9 cellular contexts compared by ENCODE assay signal in genomic region chr17:4852504-4853075, GRCh38. TPM values are rescaled to one million over a fixed set of nuclear protein-coding genes. Genes with fewer than 3 reads are reported as not detected.
DNase-seq lines count a peak whose midpoint lies in the region; ATAC-seq, FAIRE-seq and TF ChIP-seq lines count a peak whose summit lies in the region.
"Had no signal": no experiment of that assay in that cellular context is flagged by ENCODE, and none has a peak within 500 bp of the region (broad histone marks: within the 10 kb centered on the region; RNA-seq: fewer than 3 reads in every experiment).

No MANE protein-coding gene starts in this region.

- H3K27me3 Mint-ChIP-seq in activated CD4-positive, alpha-beta memory T cell treated with anti-CD3 and anti-CD28 coated beads for 36 hours: no peaks in the 10 kb centered on the region

- in situ Hi-C loops in ACHN (cut with HindIII; ENCODE audit: low pct_ligation_motif_present, low pct_unique_long_range_greater_than_20kb, low sequenced_read_pairs): loop anchor here (10.0 kb wide), 1 partner anchor 128 kb away; no protein-coding TSS in a partner anchor

- CTCF ChIA-PET in activated CD4-positive, alpha-beta memory T cell treated with anti-CD3 and anti-CD28 coated beads for 36 hours (lab: Charles Lee): no interaction called here

- H3K9me3 Mint-ChIP-seq in activated CD4-positive, alpha-beta memory T cell treated with anti-CD3 and anti-CD28 coated beads for 36 hours: peaks cover 4% of the 10 kb centered on the region

- FAIRE-seq in GM12892 (lab: Jason Lieb, UNC): peak; percentile 5

- intact Hi-C loops in activated CD4-positive, alpha-beta memory T cell treated with anti-CD3 and anti-CD28 coated beads for 36 hours (cut with micrococcal nuclease): no loop called here

- ATAC-seq in GM21423 (IDR thresholded peaks at IDR 0.05; ENCODE audit: unreplicated experiment): no peak
- no peak for ATAC-seq in GM21529 (IDR thresholded peaks at IDR 0.05; ENCODE audit: unreplicated experiment)
- ATAC-seq in GM18861 (IDR thresholded peaks at IDR 0.05; ENCODE audit: unreplicated experiment): no peak

- POLR2A ChIA-PET in activated CD4-positive, alpha-beta memory T cell treated with anti-CD3 and anti-CD28 coated beads for 36 hours (lab: Charles Lee): no interaction called here

- H3K4me1 Mint-ChIP-seq in activated CD4-positive, alpha-beta memory T cell treated with anti-CD3 and anti-CD28 coated beads for 36 hours (ENCODE audit: low read depth): peaks cover 29% of the 10 kb centered on the region

- TF ChIP-seq POLR2A in GM12892 (IDR thresholded peaks at IDR 0.05; ENCODE audit: low read depth, low read length): no peak

- peak overlapping the region; percentile 23 for H3K27ac Mint-ChIP-seq in activated CD4-positive, alpha-beta memory T cell treated with anti-CD3 and anti-CD28 coated beads for 36 hours

- no peak overlapping the region for H3K4me3 Mint-ChIP-seq in activated CD4-positive, alpha-beta memory T cell treated with anti-CD3 and anti-CD28 coated beads for 36 hours

- H3K4me3 ChIP-seq in fibroblast of pulmonary artery (replicated peaks; ENCODE audit: low read depth, low read length): no peak overlapping the region
- H3K4me3 ChIP-seq: prostate gland had no signal

- TF ChIP-seq CTCF in fibroblast of pulmonary artery (IDR thresholded peaks at IDR 0.05; ENCODE audit: low read length, missing control alignments): no peak

- peaks cover 2% of the 10 kb centered on the region for H3K36me3 Mint-ChIP-seq in activated CD4-positive, alpha-beta memory T cell treated with anti-CD3 and anti-CD28 coated beads for 36 hours

- DNase-seq in ACHN (peak; percentile 69), GM12892 (ENCODE audit: insufficient read length) (no peak), fibroblast of pulmonary artery (ENCODE audit: low read depth) (peak; percentile 62)
- DNase-seq in activated CD4-positive, alpha-beta memory T cell treated with anti-CD3 and anti-CD28 coated beads for 36 hours: no peak
- DNase-seq in stimulated activated CD4-positive, alpha-beta T cell treated with anti-CD3 and anti-CD28 coated beads, Interleukin-2, amount 100 ng/mL, for 48 hours: no peak

RNA-seq across cellular contexts. Expression of gene MINK1, which starts 19.4 kb away (rescaled TPM):
- 43.8 TPM for polyA plus RNA-seq in GM12892 (2012; ENCODE audit: missing spikeins)
- 10 to 100 TPM; 67.5 to 79.3 TPM for total RNA-seq in activated CD4-positive, alpha-beta memory T cell treated with anti-CD3 and anti-CD28 coated beads for 36 hours

RNA-seq across cellular contexts. Expression of gene PLD2, which starts 45.6 kb away (rescaled TPM):
- 11.3 TPM for polyA plus RNA-seq in GM12892 (2012; ENCODE audit: missing spikeins)
- 10 to 100 TPM; 15.8 to 19.3 TPM for total RNA-seq in activated CD4-positive, alpha-beta memory T cell treated with anti-CD3 and anti-CD28 coated beads for 36 hours

RNA-seq across cellular contexts. Expression of gene C17orf107, which starts 46.7 kb away (rescaled TPM):
- polyA plus RNA-seq in GM12892 (2012; ENCODE audit: missing spikeins): 0.30 TPM
- 1 to 10 TPM; 2.3 to 2.5 TPM for total RNA-seq in activated CD4-positive, alpha-beta memory T cell treated with anti-CD3 and anti-CD28 coated beads for 36 hours

RNA-seq across cellular contexts. Expression of gene CHRNE, which starts 50.3 kb away (rescaled TPM):
- polyA plus RNA-seq in GM12892 (2012; ENCODE audit: missing spikeins): 0.76 TPM
- total RNA-seq in activated CD4-positive, alpha-beta memory T cell treated with anti-CD3 and anti-CD28 coated beads for 36 hours: under 1 TPM; 0.45 to 0.56 TPM

Comparison
In these comparisons a context has a peak if more than half of its experiments do, and no peak if none do; other contexts are left out.
1. DNase-seq: peak in ACHN (single experiment) and fibroblast of pulmonary artery (single experiment); none in GM12892 (single experiment), activated CD4-positive, alpha-beta memory T cell treated with anti-CD3 and anti-CD28 coated beads for 36 hours (single experiment) and stimulated activated CD4-positive, alpha-beta T cell treated with anti-CD3 and anti-CD28 coated beads, Interleukin-2, amount 100 ng/mL, for 48 hours (0 of 2).